20 cellular contexts compared by ENCODE assay signal in genomic region chr3:114716916-114717315, GRCh38.
"Had no signal": no experiment of that assay in that cellular context is flagged by ENCODE, and none has a peak within 500 bp of the region (broad histone marks: within the 10 kb centered on the region; RNA-seq: fewer than 3 reads in every experiment).

No MANE protein-coding gene starts in this region.

- H3K36me3 Mint-ChIP-seq: activated naive CD4-positive, alpha-beta T cell treated with anti-CD3 and anti-CD28 coated beads, Interleukin-2, amount 50 U/mL, for 72 hours; WTC11 had no signal

- H3K27me3 ChIP-seq: breast epithelium had no signal

- H3K9me3 Mint-ChIP-seq: activated naive CD4-positive, alpha-beta T cell treated with anti-CD3 and anti-CD28 coated beads, Interleukin-2, amount 50 U/mL, for 72 hours; activated T-cell treated with anti-CD3 and anti-CD28 coated beads, Interleukin-2, amount 50 U/mL, for 4 hours; T-helper 1 cell treated with Interleukin-12 subunit alpha and Interleukin-12 subunit beta and Interleukin-4 antibody, amounts not matched to agents 30 μg/mL and 1 μg/mL, for 36 hours; WTC11 had no signal

- H3K4me1 ChIP-seq: breast epithelium had no signal

- H3K27ac Mint-ChIP-seq: activated CD8-positive, alpha-beta T cell treated with anti-CD3 and anti-CD28 coated beads, Interleukin-2, amount 10 ng/mL, durations not matched to agents 7 days and 5 days; activated naive CD4-positive, alpha-beta T cell treated with anti-CD3 and anti-CD28 coated beads, Interleukin-2, amount 50 U/mL, for 72 hours; T-helper 1 cell treated with Interleukin-12 subunit alpha and Interleukin-12 subunit beta and Interleukin-4 antibody, amounts not matched to agents 30 μg/mL and 1 μg/mL, for 36 hours; WTC11 had no signal

- ATAC-seq: activated CD8-positive, alpha-beta T cell treated with anti-CD3 and anti-CD28 coated beads, Interleukin-2, amount 10 ng/mL, durations not matched to agents 7 days and 5 days; activated naive CD4-positive, alpha-beta T cell treated with anti-CD3 and anti-CD28 coated beads, Interleukin-2, amount 50 U/mL, for 72 hours; activated T-cell treated with anti-CD3 and anti-CD28 coated beads, Interleukin-2, amount 50 U/mL, for 4 hours; WTC11 had no signal

- H3K4me3 Mint-ChIP-seq: activated CD8-positive, alpha-beta T cell treated with anti-CD3 and anti-CD28 coated beads, Interleukin-2, amount 10 ng/mL, durations not matched to agents 7 days and 5 days; activated T-cell treated with anti-CD3 and anti-CD28 coated beads, Interleukin-2, amount 50 U/mL, for 4 hours; T-helper 1 cell treated with Interleukin-12 subunit alpha and Interleukin-12 subunit beta and Interleukin-4 antibody, amounts not matched to agents 30 μg/mL and 1 μg/mL, for 36 hours; WTC11 had no signal

- H3K4me2 ChIP-seq: PC-9 had no signal

- H3K4me3 ChIP-seq: breast epithelium, PC-9 had no signal

- H3K36me3 ChIP-seq: breast epithelium had no signal

- H2AFZ ChIP-seq: PC-9 had no signal

- H3K27ac ChIP-seq: breast epithelium, PC-9 had no signal

- DNase-seq: activated CD4-positive, alpha-beta T cell treated with anti-CD3 and anti-CD28 coated beads for 48 hours; activated CD4-positive, alpha-beta T cell treated with anti-CD3 and anti-CD28 coated beads, Interleukin-2, amount 50 U/mL, for 4 hours; activated CD4-positive, CD25-positive, alpha-beta regulatory T cell treated with anti-CD3 and anti-CD28 coated beads, Interleukin-2, amount 50 U/mL, for 72 hours; activated CD8-positive, alpha-beta T cell treated with anti-CD3 and anti-CD28 coated beads, Interleukin-2, amount 10 ng/mL, durations not matched to agents 7 days and 5 days; activated effector memory CD4-positive, alpha-beta T cell treated with anti-CD3 and anti-CD28 coated beads, Interleukin-2, amount 50 U/mL, for 16 hours; activated naive CD4-positive, alpha-beta T cell treated with Interleukin-2 at 50 U/mL for 16 hours; activated T-cell treated with anti-CD3 and anti-CD28 coated beads, Interleukin-2, amount 50 U/mL, for 4 hours; caudate nucleus; NCI-H1105 treated with DMSO at 0.1 percent for 48 hours; NCI-H146; NCI-H187 treated with DMSO at 0.1 percent for 48 hours; NCI-H2081 treated with DMSO at 0.1 percent for 48 hours; NCI-H446; PC-9; SHP77 treated with DMSO at 0.1 percent for 48 hours; T-helper 9 cell had no signal

- H3K9me3 ChIP-seq: breast epithelium had no signal
